33 cellular contexts compared by ENCODE assay signal in the genomic region with DNA sequence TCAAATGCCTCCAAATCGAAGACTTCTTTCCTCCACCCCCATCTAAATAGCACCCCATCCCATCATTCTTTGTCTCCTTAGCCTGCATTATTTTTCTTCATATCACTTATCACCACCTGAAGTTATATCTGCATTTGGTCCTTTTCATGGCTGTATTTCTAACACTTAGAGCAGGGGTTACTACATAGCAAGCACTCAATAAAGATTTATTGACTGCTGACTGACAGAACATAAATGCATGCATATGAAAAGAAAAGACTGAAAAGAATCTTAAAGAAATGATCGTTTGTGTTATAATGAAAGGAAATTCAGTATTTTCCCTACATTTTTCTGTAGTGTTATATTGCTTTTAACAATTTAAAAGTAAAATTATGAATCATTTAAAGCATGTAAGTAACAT. TPM values are rescaled to one million over a fixed set of nuclear protein-coding genes. Genes with fewer than 3 reads are reported as not detected.
DNase-seq lines count a peak whose midpoint lies in the region; ATAC-seq, FAIRE-seq and TF ChIP-seq lines count a peak whose summit lies in the region.
"Had no signal": no experiment of that assay in that cellular context is flagged by ENCODE, and none has a peak within 500 bp of the region (broad histone marks: within the 10 kb centered on the region; RNA-seq: fewer than 3 reads in every experiment).

No MANE protein-coding gene starts in this region.

- H4K20me1 ChIP-seq in OCI-LY7 (ENCODE audit: insufficient read depth, low read length) = no peaks in the 10 kb centered on the region
- H4K20me1 ChIP-seq: BLaER1 treated with 17β-estradiol and CSF1 and Interleukin-3, amounts not matched to agents 10 nM and 100 nM had no signal

- no peak for TF ChIP-seq CTCF in OCI-LY7 (conservative IDR thresholded peaks at IDR 0.05; ENCODE audit: low read length)
- no peak for TF ChIP-seq CTCF in transverse colon (IDR thresholded peaks at IDR 0.05)

- no peak overlapping the region for H3K4me2 ChIP-seq in OCI-LY7 (ENCODE audit: low read length)
- H3K4me2 ChIP-seq: A549; BLaER1 treated with 17β-estradiol and CSF1 and Interleukin-3, amounts not matched to agents 10 nM and 100 nM; PC-9 had no signal

- 54 to 62% methylated on average over 2 of the region's 2 CpGs for WGBS in transverse colon (ENCODE audit: low coverage in 1 of 2), 2 donors

- H3K36me3 ChIP-seq in OCI-LY7 (ENCODE audit: insufficient read depth, low read length) (no peaks in the 10 kb centered on the region), mucosa of rectum (ENCODE audit: control insufficient read depth in 2 of 2, insufficient read depth in 2 of 2, low read length in 2 of 2) (no peaks in the 10 kb centered on the region), transverse colon (no peaks in the 10 kb centered on the region)
- H3K36me3 ChIP-seq: BLaER1 treated with 17β-estradiol and CSF1 and Interleukin-3, amounts not matched to agents 10 nM and 100 nM had no signal

- no peaks in the 10 kb centered on the region for H3K27me3 ChIP-seq in mucosa of rectum (ENCODE audit: control insufficient read depth in 2 of 2, insufficient read depth in 2 of 2, low read length in 2 of 2)
- no peaks in the 10 kb centered on the region for H3K27me3 ChIP-seq in transverse colon
- H3K27me3 ChIP-seq: BLaER1 treated with 17β-estradiol and CSF1 and Interleukin-3, amounts not matched to agents 10 nM and 100 nM had no signal

- H3K9me3 ChIP-seq in OCI-LY7 (ENCODE audit: low read length) = no peaks in the 10 kb centered on the region
- no peaks in the 10 kb centered on the region for H3K9me3 ChIP-seq in mucosa of rectum (ENCODE audit: control insufficient read depth in 2 of 2, low read length in 2 of 2)
- H3K9me3 ChIP-seq in transverse colon = no peaks in the 10 kb centered on the region
- H3K9me3 ChIP-seq: A549; BLaER1 treated with 17β-estradiol and CSF1 and Interleukin-3, amounts not matched to agents 10 nM and 100 nM had no signal

- H3K79me2 ChIP-seq in OCI-LY7 (ENCODE audit: insufficient read depth, low read depth, low read length) = no peaks in the 10 kb centered on the region

- peak overlapping the region; percentile 16; the same call in 1 of the 2 replicates for H2AFZ ChIP-seq in OCI-LY7 (ENCODE audit: low read length)
- H2AFZ ChIP-seq: PC-9 had no signal

- CTCF ChIA-PET in OCI-LY7 (lab: Charles Lee; ENCODE audit: unreplicated experiment) = no interaction called here

- DNase-seq in OCI-LY7 (ENCODE audit: low spot score) (no peak), transverse colon (no peak), NCI-H510A treated with DMSO at 0.1 percent for 48 hours (lab: John Stamatoyannopoulos, UW) (no peak)
- DNase-seq: AML-193; CD8-positive, alpha-beta memory T cell; DMS79 treated with DMSO at 0.1 percent for 48 hours; GF-D8; GOT3; HCEC 1CT; Kasumi-1; MV-4-11; NCI-H1105; NCI-H1436 treated with DMSO at 0.1 percent for 48 hours; NCI-H187 treated with DMSO at 0.1 percent for 48 hours; NCI-H2107; NCI-H524 treated with DMSO at 0.1 percent for 48 hours; NCI-H774; NK-92 treated with Interleukin-12 subunit alpha and Interleukin-12 subunit beta, amount 100 ng/mL, for 24 hours; PC-9; Right ventricle myocardium superior; RPMI8226; T-cell had no signal

- no TSS peak for BruUV-seq in OCI-LY7 (replicated peaks; lab: Mats Ljungman, UMichigan)

- H3K4me3 ChIP-seq in OCI-LY7 (ENCODE audit: low read depth, low read length, poor library complexity, severe bottlenecking) = no peak overlapping the region
- peak overlapping the region; percentile 70 to 75 for H3K4me3 ChIP-seq in mucosa of rectum (ENCODE audit: low read length in 2 of 2)
- peak overlapping the region in 3 of 4 donors; percentile 27 to 57 (median 44) for H3K4me3 ChIP-seq in transverse colon
- H3K4me3 ChIP-seq: A549; BLaER1 treated with 17β-estradiol and CSF1 and Interleukin-3, amounts not matched to agents 10 nM and 100 nM; PC-9 had no signal

- POLR2A ChIA-PET in OCI-LY7 (lab: Charles Lee) = interaction anchor here (0.7 kb wide), 1 partner anchor 227 kb away, joined by 3 read pairs; no protein-coding TSS in a partner anchor

- H3K9me2 ChIP-seq in OCI-LY7 (ENCODE audit: insufficient read depth, low read length) = no peaks in the 10 kb centered on the region

- peak; percentile 5 for FAIRE-seq in colon (lab: Jason Lieb, UNC)
- FAIRE-seq: A549, GM12892, GM19239 had no signal

- no peak for TF ChIP-seq EP300 in transverse colon (IDR thresholded peaks at IDR 0.05; ENCODE audit: low read depth)

- H3K9ac ChIP-seq in mucosa of rectum (ENCODE audit: low read depth in 1 of 2, low read length in 2 of 2) = peak overlapping the region; percentile 41 to 69
- H3K9ac ChIP-seq: BLaER1 treated with 17β-estradiol and CSF1 and Interleukin-3, amounts not matched to agents 10 nM and 100 nM had no signal

- no peak for TF ChIP-seq POLR2A in transverse colon (IDR thresholded peaks at IDR 0.05)

- in situ Hi-C loops in transverse colon (cut with MboI; ENCODE audit: low pct_ligation_motif_present in 1 of 4, low pct_unique_long_range_greater_than_20kb in 1 of 4, low sequenced_read_pairs in 3 of 4) = loop anchor here in 1 of 4 donors (25.0 kb wide), 1 partner anchor 94 kb away; a partner anchor contains a TSS

- H3K27ac ChIP-seq in OCI-LY7 (ENCODE audit: low read depth, low read length, poor library complexity, severe bottlenecking) = no peak overlapping the region
- peak overlapping the region in 1 of 2 donors; percentile 29 for H3K27ac ChIP-seq in mucosa of rectum (ENCODE audit: low read depth in 2 of 2, low read length in 2 of 2)
- H3K27ac ChIP-seq in transverse colon = peak overlapping the region; percentile 70 to 86 (median 81)
- H3K27ac ChIP-seq: A549; BLaER1 treated with 17β-estradiol and CSF1 and Interleukin-3, amounts not matched to agents 10 nM and 100 nM; PC-9 had no signal

- ATAC-seq in GM18511 (IDR thresholded peaks at IDR 0.05; ENCODE audit: unreplicated experiment) (no peak), HG03520 (IDR thresholded peaks at IDR 0.05; ENCODE audit: unreplicated experiment) (no peak)
- ATAC-seq: A549, T-cell had no signal

- H3K4me1 ChIP-seq in OCI-LY7 (ENCODE audit: insufficient read depth, low read length, poor library complexity, severe bottlenecking) = peaks cover 46% of the 10 kb centered on the region
- H3K4me1 ChIP-seq in mucosa of rectum (ENCODE audit: control insufficient read depth in 2 of 2, insufficient read depth in 2 of 2, low read length in 2 of 2) = peaks cover 33 to 47% of the 10 kb centered on the region in 2 donors
- H3K4me1 ChIP-seq in transverse colon = peaks cover 0 to 61% (median 24%) of the 10 kb centered on the region in 4 donors

- intact Hi-C loops in OCI-LY7 (cut with micrococcal nuclease; ENCODE audit: unreplicated experiment) (loop anchor here (10.0 kb wide), 2 partner anchors 316 to 436 kb away; a partner anchor contains a TSS), transverse colon (cut with DNase I; ENCODE audit: low total_unique reads) (loop anchor here (10.0 kb wide), 1 partner anchor 96 kb away; a partner anchor contains a TSS)

RNA-seq across cellular contexts. Expression of a gene that starts 1.4 kb away (rescaled TPM):
- not detected in 2 replicates for total RNA-seq in OCI-LY7 (2014; rRNA removed; shearing (Covaris generic))
- total RNA-seq in OCI-LY7 (2022) (not detected in 2 replicates), transverse colon (10 to 100 TPM; 18.0 to 67.6 (median 44.0) TPM)
- total RNA-seq: CD8-positive, alpha-beta memory T cell; M059J; PC-9; Right ventricle myocardium superior; SK-MEL-5; T-cell had no signal

RNA-seq across cellular contexts. Expression of a gene that starts 43.0 kb away (rescaled TPM):
- total RNA-seq in OCI-LY7 (2014; rRNA removed; shearing (Covaris generic)) = 0.23 and 1.1 TPM in 2 replicates
- total RNA-seq in OCI-LY7 (2022) = 0.93 and 0.96 TPM in 2 replicates
- not detected for total RNA-seq in transverse colon
- total RNA-seq: CD8-positive, alpha-beta memory T cell; HT-29; M059J; PC-9; Right ventricle myocardium superior; SK-MEL-5; T-cell had no signal

RNA-seq across cellular contexts. Expression of a gene that starts 55.7 kb away (rescaled TPM):
- 2.2 and 2.8 TPM in 2 replicates for total RNA-seq in OCI-LY7 (2014; rRNA removed; shearing (Covaris generic))
- total RNA-seq in OCI-LY7 (2022) (3.3 and 3.9 TPM in 2 replicates), transverse colon (1 to 10 TPM in 2 of 4 donors, not detected in 2; 1.3 to 1.9 TPM)

RNA-seq across cellular contexts. Expression of a gene that starts 55.7 kb away (rescaled TPM):
- total RNA-seq in OCI-LY7 (2014; rRNA removed; shearing (Covaris generic)) = 0.08 and 0.47 TPM in 2 replicates
- total RNA-seq in OCI-LY7 (2022) (0.17 and 0.39 TPM in 2 replicates), transverse colon (not detected)
- total RNA-seq: HT-29, M059J, Right ventricle myocardium superior, SK-MEL-5, T-cell had no signal

Comparison
In these comparisons a context has a peak if more than half of its experiments do, and no peak if none do; other contexts are left out.
1. RNA of a gene that starts 1.4 kb away (total RNA-seq): 18.0 to 67.6 TPM in transverse colon; not detected in OCI-LY7; every median in the first group is over 10 times any median in the second.